Comparison of ENCODE assay signal across 9 cellular contexts in genomic region chr18:63312731-63313408, GRCh38. TPM values are rescaled to one million over a fixed set of nuclear protein-coding genes. Genes with fewer than 3 reads are reported as not detected.
A peak's percentile ranks its signal among the peaks of the same experiment; 100 is the strongest.
DNase-seq lines count a peak whose midpoint lies in the region; ATAC-seq and TF ChIP-seq lines count a peak whose summit lies in the region.
"Had no signal": no experiment of that assay in that cellular context is flagged by ENCODE, and none has a peak within 500 bp of the region (broad histone marks: within the 10 kb centered on the region; RNA-seq: fewer than 3 reads in every experiment).

No MANE protein-coding gene starts in this region.

- H3K27ac ChIP-seq in adrenal gland: no peak overlapping the region

- H3K4me3 Mint-ChIP-seq in IgD-negative memory B cell (peak overlapping the region; percentile 87 to 99 (median 93)), nephron (peak overlapping the region in 2 of 3 experiments; percentile 15 to 53)

- TF ChIP-seq POLR2A in adrenal gland (IDR thresholded peaks at IDR 0.05): no peak

- H3K36me3 Mint-ChIP-seq in IgD-negative memory B cell (no peaks in the 10 kb centered on the region), nephron (ENCODE audit: low read depth) (no peaks in the 10 kb centered on the region)

- peaks cover 52 to 69% (median 65%) of the 10 kb centered on the region in 3 donors for H3K4me1 Mint-ChIP-seq in IgD-negative memory B cell
- peaks cover 58% of the 10 kb centered on the region for H3K4me1 Mint-ChIP-seq in nephron

- H3K27me3 ChIP-seq in adrenal gland: no peaks in the 10 kb centered on the region

- TF ChIP-seq CTCF in nephron (IDR thresholded peaks at IDR 0.05; ENCODE audit: unreplicated experiment in 3 of 3): no peak
- no peak for TF ChIP-seq CTCF in adrenal gland (IDR thresholded peaks at IDR 0.05)

- H3K27me3 Mint-ChIP-seq in IgD-negative memory B cell: no peaks in the 10 kb centered on the region
- H3K27me3 Mint-ChIP-seq in nephron (ENCODE audit: low read depth): peaks cover 8% of the 10 kb centered on the region

- H3K9me3 Mint-ChIP-seq in IgD-negative memory B cell (no peaks in the 10 kb centered on the region), nephron (no peaks in the 10 kb centered on the region)

- peak overlapping the region; percentile 60 to 96 (median 93) for H3K27ac Mint-ChIP-seq in IgD-negative memory B cell
- H3K27ac Mint-ChIP-seq in nephron: peak overlapping the region; percentile 64 to 88 (median 87)

- DNase-seq in NCI-H1694 treated with DMSO at 0.1 percent for 48 hours (lab: John Stamatoyannopoulos, UW): peak; percentile 17
- DNase-seq in NCI-H1694 (lab: John Stamatoyannopoulos, UW): no peak
- no peak for DNase-seq in adrenal gland
- DNase-seq in A172 (ENCODE audit: low spot score): no peak
- no peak for DNase-seq in NCI-H128 (lab: John Stamatoyannopoulos, UW; ENCODE audit: unreplicated experiment)
- DNase-seq: 8988T had no signal

- H3K36me3 ChIP-seq in adrenal gland (replicated peaks in 1 of 2): no peaks in the 10 kb centered on the region

- intact Hi-C loops in adrenal gland (cut with DNase I): no loop called here

- ATAC-seq in GM21723 (IDR thresholded peaks at IDR 0.05; ENCODE audit: unreplicated experiment): peak; percentile 34

- no peaks in the 10 kb centered on the region for H3K9me3 ChIP-seq in adrenal gland (replicated peaks in 1 of 3)

- H3K4me1 ChIP-seq in adrenal gland (replicated peaks in 1 of 2): peaks cover 0 to under 1% of the 10 kb centered on the region in 2 donors

- H3K4me3 ChIP-seq in adrenal gland: no peak overlapping the region

- 76 to 81% (median 78%) methylated on average over 5 of the region's 5 CpGs for WGBS in adrenal gland, 4 donors

RNA-seq across cellular contexts. Expression of gene BCL2, which starts 6.7 kb away (rescaled TPM):
- 36.2 TPM for polyA plus RNA-seq in IgD-negative memory B cell
- total RNA-seq in adrenal gland: 1 to 10 TPM in 7 of 8 donors, under 1 TPM in 1; 0.85 to 7.7 (median 4.0) TPM
- 1 to 10 TPM; 1.2 to 2.9 (median 1.5) TPM for polyA plus RNA-seq in adrenal gland
- total RNA-seq in A172 (2014; rRNA removed; shearing (Covaris generic)): 2.5 and 3.7 TPM in 2 replicates

RNA-seq across cellular contexts. Expression of gene KDSR, which starts 54.1 kb away (rescaled TPM):
- polyA plus RNA-seq in IgD-negative memory B cell (40.2 TPM), adrenal gland (10 to 100 TPM in 2 of 3 donors, 1 to 10 TPM in 1; 8.2 to 36.7 (median 15.1) TPM)
- 100 to 1,000 TPM in 1 of 8 donors, 10 to 100 TPM in 7; 39.8 to 102 (median 52.5) TPM for total RNA-seq in adrenal gland
- total RNA-seq in A172 (2014; rRNA removed; shearing (Covaris generic)): 24.0 and 32.9 TPM in 2 replicates
